Comparison of ENCODE assay signal across 16 cellular contexts in genomic region chr2:173086518-173087213, GRCh38. TPM values are rescaled to one million over a fixed set of nuclear protein-coding genes. Genes with fewer than 3 reads are reported as not detected.
DNase-seq lines count a peak whose midpoint lies in the region; ATAC-seq and TF ChIP-seq lines count a peak whose summit lies in the region.
"Had no signal": no experiment of that assay in that cellular context is flagged by ENCODE, and none has a peak within 500 bp of the region (broad histone marks: within the 10 kb centered on the region; RNA-seq: fewer than 3 reads in every experiment).

No MANE protein-coding gene starts in this region.

- H3K4me2 ChIP-seq in osteoblast (ENCODE audit: insufficient read depth, low read length): peak overlapping the region; percentile 37
- H3K4me2 ChIP-seq: GM23338 had no signal

- peaks cover 40% of the 10 kb centered on the region for H3K4me1 ChIP-seq in osteoblast (ENCODE audit: insufficient read depth, low read length)
- peaks cover 5 to 17% of the 10 kb centered on the region in 2 donors for H3K4me1 ChIP-seq in uterus

- H3K36me3 ChIP-seq in osteoblast (ENCODE audit: insufficient read depth, low read length) (peaks cover 12% of the 10 kb centered on the region), uterus (no peaks in the 10 kb centered on the region)

- intact Hi-C loops in uterus (cut with DNase I; ENCODE audit: low total_unique reads): no loop called here

- no peak for TF ChIP-seq POLR2A in uterus (IDR thresholded peaks at IDR 0.05)

- peaks cover 96% of the 10 kb centered on the region for H3K79me2 ChIP-seq in osteoblast (ENCODE audit: insufficient read depth, low read length)

- TF ChIP-seq CTCF in osteoblast (IDR thresholded peaks at IDR 0.05; ENCODE audit: extremely low read depth, low read depth, low read length) (no peak), uterus (IDR thresholded peaks at IDR 0.05) (no peak)

- H3K9me3 ChIP-seq in osteoblast (ENCODE audit: low read depth, low read length): no peaks in the 10 kb centered on the region
- no peaks in the 10 kb centered on the region for H3K9me3 ChIP-seq in uterus

- DNase-seq in DMS79 treated with DMSO at 0.1 percent for 48 hours (lab: John Stamatoyannopoulos, UW) (peak; percentile 32), DMS79 (lab: John Stamatoyannopoulos, UW) (no peak), fibroblast of gingiva (ENCODE audit: low read depth) (peak; percentile 74), osteoblast (ENCODE audit: insufficient read length, low spot score, missing footprints) (no peak), uterus (no peak), amniotic stem cell (lab: John Stamatoyannopoulos, UW) (no peak)
- DNase-seq in stimulated activated naive CD4-positive, alpha-beta T cell treated with Interleukin-2 at 50 U/mL for 16 hours (lab: John Stamatoyannopoulos, UW): no peak
- DNase-seq: 8988T; activated CD4-positive, alpha-beta T cell treated with anti-CD3 and anti-CD28 coated beads, Interleukin-2, amount 50 U/mL, for 48 hours; activated naive CD4-positive, alpha-beta T cell; Calu3; stimulated activated CD4-positive, alpha-beta T cell treated with anti-CD3 and anti-CD28 coated beads, Interleukin-2, amount 100 ng/mL, for 48 hours; stimulated activated naive CD4-positive, alpha-beta T cell; T-helper 2 cell had no signal

- no peak overlapping the region for H2AFZ ChIP-seq in osteoblast (ENCODE audit: low read length)
- H2AFZ ChIP-seq: GM23338 had no signal

- peak overlapping the region; percentile 8 for H3K4me3 ChIP-seq in osteoblast (ENCODE audit: insufficient read depth, low read length)
- H3K4me3 ChIP-seq in uterus: no peak overlapping the region
- H3K4me3 ChIP-seq: GM23338 had no signal

- no peaks in the 10 kb centered on the region for H3K27me3 ChIP-seq in osteoblast (ENCODE audit: insufficient read depth, low read length)
- no peaks in the 10 kb centered on the region for H3K27me3 ChIP-seq in uterus

- H4K20me1 ChIP-seq in osteoblast (ENCODE audit: insufficient read depth, low read length): no peaks in the 10 kb centered on the region

- H3K27ac ChIP-seq in osteoblast (ENCODE audit: low read depth, low read length) (peak overlapping the region; percentile 87), uterus (peak overlapping the region; percentile 82 to 92)

- ATAC-seq in GM18907 (IDR thresholded peaks at IDR 0.05; ENCODE audit: unreplicated experiment): no peak
- ATAC-seq: GM23338 had no signal

RNA-seq across cellular contexts. Expression of gene MAP3K20, which starts 11.0 kb away (rescaled TPM):
- total RNA-seq in osteoblast: 55.7 and 56.1 TPM in 2 replicates
- 100 to 1,000 TPM in 2 of 4 donors, 10 to 100 TPM in 2; 47.6 to 183 (median 124) TPM for total RNA-seq in uterus

Comparison
In these comparisons a context has a peak if more than half of its experiments do, and no peak if none do; other contexts are left out.
1. DNase-seq: peak in DMS79 treated with DMSO at 0.1 percent for 48 hours (single experiment) and fibroblast of gingiva (single experiment); none in DMS79 (single experiment), osteoblast (single experiment), uterus (0 of 2), amniotic stem cell (single experiment) and stimulated activated naive CD4-positive, alpha-beta T cell treated with Interleukin-2 at 50 U/mL for 16 hours (single experiment).